12 cellular contexts compared by ENCODE assay signal in the genomic region with DNA sequence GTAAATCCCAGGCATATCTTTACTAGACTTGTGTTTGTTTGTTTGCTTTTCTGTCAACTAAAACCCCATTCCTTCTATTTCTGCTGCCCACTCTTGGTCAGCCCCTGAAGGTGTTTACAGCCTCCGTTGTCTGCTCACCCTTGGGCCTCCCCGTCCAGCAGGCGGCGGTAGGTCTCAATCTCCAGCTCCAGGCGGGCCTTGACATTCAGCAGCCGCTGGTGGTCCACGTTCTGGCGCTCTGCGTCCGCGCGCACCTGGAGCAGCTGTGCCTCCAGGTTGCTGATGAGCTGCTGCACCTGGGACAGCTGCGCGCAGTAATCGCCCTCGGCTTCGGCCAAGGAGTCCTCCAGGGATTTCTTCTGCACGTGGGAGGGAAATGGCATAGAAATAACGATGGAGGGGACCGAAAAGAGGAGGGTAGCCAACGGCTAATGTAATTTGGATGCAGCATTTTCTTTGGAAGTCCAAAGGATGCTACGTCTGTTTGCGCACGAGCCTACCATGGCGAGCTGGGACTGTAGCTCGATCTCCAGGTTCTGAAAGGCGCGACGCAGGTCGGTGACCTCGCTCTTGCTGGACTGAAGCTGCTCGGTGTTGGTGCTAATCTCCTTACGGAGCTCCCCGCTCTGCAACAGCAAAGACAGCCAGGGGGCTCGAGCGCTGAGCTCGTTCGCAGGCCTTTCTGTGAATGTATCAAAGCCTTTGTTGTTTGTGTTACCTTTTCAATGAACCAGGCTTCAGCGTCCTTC. TPM values are rescaled to one million over a fixed set of nuclear protein-coding genes. Genes with fewer than 3 reads are reported as not detected.
DNase-seq lines count a peak whose midpoint lies in the region; ATAC-seq and TF ChIP-seq lines count a peak whose summit lies in the region.
"Had no signal": no experiment of that assay in that cellular context is flagged by ENCODE, and none has a peak within 500 bp of the region (broad histone marks: within the 10 kb centered on the region; RNA-seq: fewer than 3 reads in every experiment).

No MANE protein-coding gene starts in this region.

- no peak overlapping the region for H3K27ac ChIP-seq in AG04450 (ENCODE audit: low read depth, low read length)
- H3K27ac ChIP-seq in left ventricle myocardium inferior (replicated peaks) = no peak overlapping the region
- H3K27ac ChIP-seq: tibial nerve had no signal

- H3K27ac Mint-ChIP-seq in activated naive CD8-positive, alpha-beta T cell treated with anti-CD3 and anti-CD28 coated beads, Interleukin-2, amount 50 U/mL, for 24 hours = no peak overlapping the region

- no peaks in the 10 kb centered on the region for H3K4me1 Mint-ChIP-seq in activated naive CD8-positive, alpha-beta T cell treated with anti-CD3 and anti-CD28 coated beads, Interleukin-2, amount 50 U/mL, for 24 hours

- POLR2A ChIA-PET in AG04450 (lab: Yijun Ruan, JAX) = no interaction called here

- CTCF ChIA-PET in AG04450 (lab: Charles Lee) = interaction anchor here (0.5 to 9.9 kb wide), 4 partner anchors 244 to 800 kb away, joined by 3 to 162 read pairs (median 5); no protein-coding TSS in a partner anchor

- H3K27me3 ChIP-seq in AG04450 (ENCODE audit: control insufficient read depth, insufficient read depth, low read length) = no peaks in the 10 kb centered on the region
- H3K27me3 ChIP-seq in left ventricle myocardium inferior (ENCODE audit: low read depth) = peaks cover 20% of the 10 kb centered on the region
- H3K27me3 ChIP-seq: tibial nerve had no signal

- H3K4me3 ChIP-seq in AG04450 (ENCODE audit: low read depth, low read length) (no peak overlapping the region), GM12875 (ENCODE audit: low read depth, low read length) (no peak overlapping the region), left ventricle myocardium inferior (no peak overlapping the region)
- H3K4me3 ChIP-seq: tibial nerve had no signal

- peaks cover 19% of the 10 kb centered on the region for H3K27me3 Mint-ChIP-seq in activated naive CD8-positive, alpha-beta T cell treated with anti-CD3 and anti-CD28 coated beads, Interleukin-2, amount 50 U/mL, for 24 hours

- DNase-seq in AG04450 (ENCODE audit: low read depth, low spot score) = no peak
- DNase-seq in activated naive CD8-positive, alpha-beta T cell treated with anti-CD3 and anti-CD28 coated beads, Interleukin-2, amount 50 U/mL, for 24 hours = peak; percentile 15
- DNase-seq in iPS DF 4.7 (ENCODE audit: extremely low read depth, low spot score) = peak; percentile 62
- no peak for DNase-seq in activated effector memory CD4-positive, alpha-beta T cell treated with Interleukin-2 at 50 U/mL for 16 hours
- no peak for DNase-seq in left ventricle myocardium inferior
- no peak for DNase-seq in GF-D8 (lab: John Stamatoyannopoulos, UW)
- DNase-seq: activated effector memory CD4-positive, alpha-beta T cell treated with anti-CD3 and anti-CD28 coated beads, Interleukin-2, amount 50 U/mL, for 16 hours; COR-L47; occipital lobe had no signal

- H3K4me1 ChIP-seq in left ventricle myocardium inferior = no peaks in the 10 kb centered on the region

- H3K9me3 Mint-ChIP-seq in activated naive CD8-positive, alpha-beta T cell treated with anti-CD3 and anti-CD28 coated beads, Interleukin-2, amount 50 U/mL, for 24 hours = no peaks in the 10 kb centered on the region

- H3K9me3 ChIP-seq in AG04450 (ENCODE audit: control insufficient read depth, insufficient read depth, low read length) (peaks cover 8% of the 10 kb centered on the region; the same call in 1 of the 2 replicates), left ventricle myocardium inferior (replicated peaks) (no peaks in the 10 kb centered on the region)
- H3K9me3 ChIP-seq: tibial nerve had no signal

- TF ChIP-seq CTCF in AG04450 (IDR thresholded peaks at IDR 0.05; ENCODE audit: low read depth, low read length) (peak; percentile 55), GM12875 (IDR thresholded peaks at IDR 0.05; ENCODE audit: borderline replicate concordance, insufficient read depth, low read depth, low read length) (peak; percentile 48; the same call in 1 of the 2 replicates), left ventricle myocardium inferior (IDR thresholded peaks at IDR 0.05; ENCODE audit: borderline replicate concordance) (no peak)

- intact Hi-C loops in left ventricle myocardium inferior (cut with micrococcal nuclease) = no loop called here

- H3K36me3 ChIP-seq in left ventricle myocardium inferior = no peaks in the 10 kb centered on the region
- H3K36me3 ChIP-seq: tibial nerve had no signal

- H3K36me3 Mint-ChIP-seq in activated naive CD8-positive, alpha-beta T cell treated with anti-CD3 and anti-CD28 coated beads, Interleukin-2, amount 50 U/mL, for 24 hours (ENCODE audit: low read depth) = no peaks in the 10 kb centered on the region

- H3K4me3 Mint-ChIP-seq in activated naive CD8-positive, alpha-beta T cell treated with anti-CD3 and anti-CD28 coated beads, Interleukin-2, amount 50 U/mL, for 24 hours = no peak overlapping the region

- no peak for ATAC-seq in activated naive CD8-positive, alpha-beta T cell treated with anti-CD3 and anti-CD28 coated beads, Interleukin-2, amount 50 U/mL, for 24 hours
- ATAC-seq in HG03045 (IDR thresholded peaks at IDR 0.05; ENCODE audit: unreplicated experiment) = no peak

RNA-seq across cellular contexts. Expression of a gene that starts 3.9 kb away (rescaled TPM):
- polyA plus RNA-seq in AG04450 (2011; rRNA removed) = not detected in 2 replicates
- not detected in 2 replicates for polyA minus RNA-seq in AG04450 (2011; rRNA and poly(A)+ RNA removed)
- not detected for total RNA-seq in left ventricle myocardium inferior
- total RNA-seq: occipital lobe, tibial nerve had no signal

RNA-seq across cellular contexts. Expression of a gene that starts 21.9 kb away (rescaled TPM):
- polyA plus RNA-seq in AG04450 (2011; rRNA removed) = not detected in 2 replicates
- not detected in 2 replicates for polyA minus RNA-seq in AG04450 (2011; rRNA and poly(A)+ RNA removed)
- not detected for total RNA-seq in left ventricle myocardium inferior
- total RNA-seq: occipital lobe, tibial nerve had no signal

RNA-seq across cellular contexts. Expression of a gene that starts 40.7 kb away (rescaled TPM):
- 35.4 and 35.8 TPM in 2 replicates for polyA plus RNA-seq in AG04450 (2011; rRNA removed)
- polyA minus RNA-seq in AG04450 (2011; rRNA and poly(A)+ RNA removed) = 0.69 and 2.0 TPM in 2 replicates
- 54.7 TPM for total RNA-seq in left ventricle myocardium inferior

Comparison
In these comparisons a context has a peak if more than half of its experiments do, and no peak if none do; other contexts are left out.
1. DNase-seq: peak in activated naive CD8-positive, alpha-beta T cell treated with anti-CD3 and anti-CD28 coated beads, Interleukin-2, amount 50 U/mL, for 24 hours (single experiment) and iPS DF 4.7 (single experiment); none in AG04450 (single experiment), activated effector memory CD4-positive, alpha-beta T cell treated with Interleukin-2 at 50 U/mL for 16 hours (single experiment), left ventricle myocardium inferior (single experiment) and GF-D8 (single experiment).